ENCODE assay signal across 22 cellular contexts in genomic region chr2:232000439-232000838, GRCh38. TPM values are rescaled to one million over a fixed set of nuclear protein-coding genes. Genes with fewer than 3 reads are reported as not detected.
DNase-seq lines count a peak whose midpoint lies in the region; ATAC-seq and TF ChIP-seq lines count a peak whose summit lies in the region.
"Had no signal": no experiment of that assay in that cellular context is flagged by ENCODE, and none has a peak within 500 bp of the region (broad histone marks: within the 10 kb centered on the region; RNA-seq: fewer than 3 reads in every experiment).

No MANE protein-coding gene starts in this region.

- H3K4me1 Mint-ChIP-seq in T-helper 17 cell (peaks cover 31% of the 10 kb centered on the region), endothelial cell (ENCODE audit: unreplicated experiment) (peaks cover 32% of the 10 kb centered on the region)
- peaks cover 25 to 46% of the 10 kb centered on the region in 2 donors for H3K4me1 Mint-ChIP-seq in stimulated activated naive B cell treated with anti-CD40 and anti-IgM and Interleukin-4, amounts not matched to agents 10 μg/mL and 1 μg/mL and 100 μg/mL, for 72 hours

- WGBS in heart left ventricle, 4 donors: 91 to 97% (median 95%) methylated on average over 2 of the region's 2 CpGs

- H3K4me3 Mint-ChIP-seq in T-helper 17 cell (no peak overlapping the region), endothelial cell (ENCODE audit: unreplicated experiment) (no peak overlapping the region)
- no peak overlapping the region for H3K4me3 Mint-ChIP-seq in stimulated activated naive B cell treated with anti-CD40 and anti-IgM and Interleukin-4, amounts not matched to agents 10 μg/mL and 1 μg/mL and 100 μg/mL, for 72 hours
- H3K4me3 Mint-ChIP-seq: B cell; CD14-positive monocyte; CD4-positive, alpha-beta memory T cell; CD4-positive, CD25-positive, alpha-beta regulatory T cell; CD8-positive, alpha-beta memory T cell had no signal

- no peaks in the 10 kb centered on the region for H3K9me3 ChIP-seq in T-helper 17 cell (ENCODE audit: control insufficient read depth, low read length, poor library complexity, severe bottlenecking)
- no peaks in the 10 kb centered on the region for H3K9me3 ChIP-seq in heart left ventricle
- H3K9me3 ChIP-seq: BLaER1 treated with 17β-estradiol and CSF1 and Interleukin-3, amounts not matched to agents 10 nM and 100 nM had no signal

- ATAC-seq in T-helper 17 cell: no peak
- ATAC-seq in stimulated activated naive B cell treated with anti-CD40 and anti-IgM and Interleukin-4, amounts not matched to agents 10 μg/mL and 1 μg/mL and 100 μg/mL, for 72 hours (replicated peaks): no peak
- no peak for ATAC-seq in heart left ventricle

- no peaks in the 10 kb centered on the region for H3K9me3 Mint-ChIP-seq in endothelial cell (ENCODE audit: unreplicated experiment)
- no peaks in the 10 kb centered on the region for H3K9me3 Mint-ChIP-seq in stimulated activated naive B cell treated with anti-CD40 and anti-IgM and Interleukin-4, amounts not matched to agents 10 μg/mL and 1 μg/mL and 100 μg/mL, for 72 hours
- H3K9me3 Mint-ChIP-seq: CD14-positive monocyte; CD4-positive, alpha-beta memory T cell; CD4-positive, CD25-positive, alpha-beta regulatory T cell; CD8-positive, alpha-beta memory T cell had no signal

- TF ChIP-seq CTCF in endothelial cell (IDR thresholded peaks at IDR 0.05; ENCODE audit: unreplicated experiment) (no peak), heart left ventricle (IDR thresholded peaks at IDR 0.05) (no peak)

- H3K36me3 Mint-ChIP-seq in T-helper 17 cell (ENCODE audit: low read depth) (peaks cover 4% of the 10 kb centered on the region), endothelial cell (ENCODE audit: low read depth, unreplicated experiment) (no peaks in the 10 kb centered on the region)
- peaks cover 4 to 12% of the 10 kb centered on the region in 2 donors for H3K36me3 Mint-ChIP-seq in stimulated activated naive B cell treated with anti-CD40 and anti-IgM and Interleukin-4, amounts not matched to agents 10 μg/mL and 1 μg/mL and 100 μg/mL, for 72 hours

- TF ChIP-seq POLR2A in heart left ventricle (IDR thresholded peaks at IDR 0.05): no peak

- peak overlapping the region; percentile 37 for H3K27ac Mint-ChIP-seq in T-helper 17 cell
- peak overlapping the region; percentile 1 for H3K27ac Mint-ChIP-seq in endothelial cell (ENCODE audit: unreplicated experiment)
- peak overlapping the region; percentile 52 for H3K27ac Mint-ChIP-seq in stimulated activated naive B cell treated with anti-CD40 and anti-IgM and Interleukin-4, amounts not matched to agents 10 μg/mL and 1 μg/mL and 100 μg/mL, for 72 hours
- H3K27ac Mint-ChIP-seq: B cell, CD14-positive monocyte had no signal

- no peaks in the 10 kb centered on the region for H3K27me3 Mint-ChIP-seq in T-helper 17 cell
- no peaks in the 10 kb centered on the region for H3K27me3 Mint-ChIP-seq in endothelial cell (ENCODE audit: unreplicated experiment)
- H3K27me3 Mint-ChIP-seq in stimulated activated naive B cell treated with anti-CD40 and anti-IgM and Interleukin-4, amounts not matched to agents 10 μg/mL and 1 μg/mL and 100 μg/mL, for 72 hours: no peaks in the 10 kb centered on the region
- H3K27me3 Mint-ChIP-seq: B cell; CD4-positive, alpha-beta memory T cell; CD4-positive, CD25-positive, alpha-beta regulatory T cell; CD8-positive, alpha-beta memory T cell had no signal

- H3K27me3 ChIP-seq in heart left ventricle: no peaks in the 10 kb centered on the region
- H3K27me3 ChIP-seq: BLaER1 treated with 17β-estradiol and CSF1 and Interleukin-3, amounts not matched to agents 10 nM and 100 nM had no signal

- no peak overlapping the region for H3K27ac ChIP-seq in heart left ventricle
- H3K27ac ChIP-seq: BLaER1 treated with 17β-estradiol and CSF1 and Interleukin-3, amounts not matched to agents 10 nM and 100 nM had no signal

- no peak overlapping the region for H3K4me3 ChIP-seq in heart left ventricle
- H3K4me3 ChIP-seq: BLaER1 treated with 17β-estradiol and CSF1 and Interleukin-3, amounts not matched to agents 10 nM and 100 nM had no signal

- DNase-seq in T-helper 17 cell (no peak), endothelial cell (ENCODE audit: low spot score) (no peak), Ammon's horn (ENCODE audit: low spot score) (no peak), NCI-H128 (lab: John Stamatoyannopoulos, UW; ENCODE audit: unreplicated experiment) (no peak), heart left ventricle (no peak)
- DNase-seq in stimulated activated naive B cell treated with anti-CD40 and anti-IgM and Interleukin-4, amounts not matched to agents 10 μg/mL and 1 μg/mL and 100 μg/mL, for 72 hours: no peak
- DNase-seq: 8988T; ACHN; CD4-positive, alpha-beta memory T cell; CD4-positive, CD25-positive, alpha-beta regulatory T cell; CD8-positive, alpha-beta memory T cell; COR-L47; DMS 273 treated with DMSO at 0.1 percent for 48 hours; DMS153; DMS53; DMS79; DND-41; EL; GDM1 had no signal

- peaks cover 0 to 30% (median 10%) of the 10 kb centered on the region in 12 donors for H3K4me1 ChIP-seq in heart left ventricle

- intact Hi-C loops in heart left ventricle (cut with DNase I): no loop called here

- H3K36me3 ChIP-seq in heart left ventricle: no peaks in the 10 kb centered on the region

RNA-seq across cellular contexts. Expression of gene DIS3L2, which starts 38.9 kb away (rescaled TPM):
- total RNA-seq in T-helper 17 cell (10 to 100 TPM; 55.5 to 67.2 TPM), endothelial cell (ENCODE audit: unreplicated experiment) (42.1 TPM), heart left ventricle (10 to 100 TPM; 14.9 to 27.3 (median 22.4) TPM)
- 10 to 100 TPM; 12.4 to 12.9 TPM for polyA plus RNA-seq in heart left ventricle

Comparison
In these comparisons a context has a peak if more than half of its experiments do, and no peak if none do; other contexts are left out.
1. H3K27ac Mint-ChIP-seq: peak in every context shown above with its lines; median percentile 52 in stimulated activated naive B cell treated with anti-CD40 and anti-IgM and Interleukin-4, amounts not matched to agents 10 μg/mL and 1 μg/mL and 100 μg/mL, for 72 hours; 37 in T-helper 17 cell; 1 in endothelial cell.